ENCODE assay signal across 8 cellular contexts in the genomic region with DNA sequence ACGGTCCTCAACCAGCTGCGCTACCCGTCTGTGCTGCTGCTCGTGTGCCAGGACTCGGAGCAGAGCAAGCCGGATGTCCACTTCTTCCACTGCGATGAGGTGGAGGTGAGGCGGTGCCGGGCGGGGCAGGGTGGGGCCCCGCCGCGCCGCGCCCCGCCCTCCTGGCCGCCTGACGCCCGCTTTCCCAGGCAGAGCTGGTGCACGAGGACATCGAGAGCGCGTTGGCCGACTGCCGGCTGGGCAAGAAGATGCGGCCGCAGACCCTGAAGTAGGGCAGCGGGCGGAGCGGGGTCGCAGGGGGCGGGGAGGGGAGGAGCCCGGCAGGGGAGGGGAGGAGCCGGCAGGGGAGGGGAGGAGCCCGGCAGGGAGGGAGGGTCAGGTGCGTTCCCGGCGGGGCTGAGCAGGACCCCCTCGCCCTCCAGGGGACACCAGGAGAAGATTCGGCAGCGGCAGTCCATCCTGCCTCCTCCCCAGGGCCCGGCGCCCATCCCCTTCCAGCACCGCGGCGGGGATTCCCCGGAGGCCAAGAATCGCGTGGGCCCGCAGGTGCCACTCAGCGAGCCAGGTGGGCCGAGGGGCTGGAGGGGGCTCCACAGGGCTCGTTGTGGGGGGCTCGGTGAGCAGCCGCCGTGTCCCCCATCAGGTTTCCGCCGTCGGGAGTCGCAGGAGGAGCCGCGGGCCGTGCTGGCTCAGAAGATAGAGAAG. TPM values are rescaled to one million over a fixed set of nuclear protein-coding genes. Genes with fewer than 3 reads are reported as not detected.
DNase-seq lines count a peak whose midpoint lies in the region; ATAC-seq and TF ChIP-seq lines count a peak whose summit lies in the region.

No MANE protein-coding gene starts in this region.

- H3K27ac Mint-ChIP-seq in activated CD4-positive, alpha-beta memory T cell treated with anti-CD3 and anti-CD28 coated beads, Interleukin-2, amount 10 ng/mL, durations not matched to agents 7 days and 5 days = no peak overlapping the region

- H3K9me3 Mint-ChIP-seq in activated CD4-positive, alpha-beta memory T cell treated with anti-CD3 and anti-CD28 coated beads, Interleukin-2, amount 10 ng/mL, durations not matched to agents 7 days and 5 days = no peaks in the 10 kb centered on the region

- peaks cover 0 to 31% (median 16%) of the 10 kb centered on the region in 11 experiments; a peak in 18 of 22 replicates for H4K20me1 ChIP-seq in BLaER1 treated with 17β-estradiol and CSF1 and Interleukin-3, amounts not matched to agents 10 nM and 100 nM

- peaks cover 22% of the 10 kb centered on the region for H3K4me1 Mint-ChIP-seq in activated CD4-positive, alpha-beta memory T cell treated with anti-CD3 and anti-CD28 coated beads, Interleukin-2, amount 10 ng/mL, durations not matched to agents 7 days and 5 days

- peak overlapping the region; percentile 38 to 63 (median 50); a peak in 19 of 20 replicates for H3K4me3 ChIP-seq in BLaER1 treated with 17β-estradiol and CSF1 and Interleukin-3, amounts not matched to agents 10 nM and 100 nM
- H3K4me3 ChIP-seq in iPS-18a (ENCODE audit: low read length) (peak overlapping the region; percentile 2), tibial nerve (peak overlapping the region in 2 of 4 donors; percentile 34 to 41)

- DNase-seq in HT-29 (ENCODE audit: low spot score) (peak; percentile 85), tibial nerve (ENCODE audit: low spot score in 2 of 2) (no peak), omental fat pad (ENCODE audit: low spot score) (no peak)
- DNase-seq in activated CD4-positive, alpha-beta memory T cell treated with anti-CD3 and anti-CD28 coated beads, Interleukin-2, amount 10 ng/mL, durations not matched to agents 7 days and 5 days = peak; percentile 74

- no peaks in the 10 kb centered on the region for H3K36me3 ChIP-seq in BLaER1 treated with 17β-estradiol and CSF1 and Interleukin-3, amounts not matched to agents 10 nM and 100 nM
- H3K36me3 ChIP-seq in iPS-18a (ENCODE audit: control insufficient read depth, low read depth, low read length) (no peaks in the 10 kb centered on the region), tibial nerve (peaks cover 0 to 19% (median 0%) of the 10 kb centered on the region in 3 donors)

- peak overlapping the region in 4 of 11 experiments; percentile 27 to 51 (median 32); a peak in 7 of 22 replicates for H3K9ac ChIP-seq in BLaER1 treated with 17β-estradiol and CSF1 and Interleukin-3, amounts not matched to agents 10 nM and 100 nM
- no peak overlapping the region for H3K9ac ChIP-seq in iPS-18a (ENCODE audit: low read length)

- CTCF ChIA-PET in activated CD4-positive, alpha-beta memory T cell treated with anti-CD3 and anti-CD28 coated beads, Interleukin-2, amount 10 ng/mL, durations not matched to agents 7 days and 5 days (lab: Charles Lee) = interaction anchor here (0.6 to 4.2 kb wide), 3 partner anchors 24 to 200 kb away, joined by 3 to 34 read pairs (median 3); partner anchors contain the start of genes DEAF1 and TMEM80

- TF ChIP-seq POLR2A in GM18505 (IDR thresholded peaks at IDR 0.05; ENCODE audit: borderline replicate concordance, extremely low read depth, insufficient read depth, insufficient read length) (no peak), tibial nerve (IDR thresholded peaks at IDR 0.05) (no peak)

- H3K9me3 ChIP-seq in BLaER1 treated with 17β-estradiol and CSF1 and Interleukin-3, amounts not matched to agents 10 nM and 100 nM (replicated peaks in 1 of 11) = no peaks in the 10 kb centered on the region
- H3K9me3 ChIP-seq in iPS-18a (ENCODE audit: control insufficient read depth, low read depth, low read length) = no peaks in the 10 kb centered on the region
- H3K9me3 ChIP-seq in tibial nerve = no peaks in the 10 kb centered on the region

- peaks cover 32% of the 10 kb centered on the region for H3K27me3 Mint-ChIP-seq in activated CD4-positive, alpha-beta memory T cell treated with anti-CD3 and anti-CD28 coated beads, Interleukin-2, amount 10 ng/mL, durations not matched to agents 7 days and 5 days

- H3K27me3 ChIP-seq in BLaER1 treated with 17β-estradiol and CSF1 and Interleukin-3, amounts not matched to agents 10 nM and 100 nM = peaks cover 50 to 60% (median 56%) of the 10 kb centered on the region in 11 experiments
- peaks cover 38% of the 10 kb centered on the region for H3K27me3 ChIP-seq in iPS-18a (ENCODE audit: control insufficient read depth, insufficient read depth, low read length)
- peaks cover 0 to 39% of the 10 kb centered on the region in 2 donors for H3K27me3 ChIP-seq in tibial nerve

- no peak overlapping the region for H3K4me3 Mint-ChIP-seq in activated CD4-positive, alpha-beta memory T cell treated with anti-CD3 and anti-CD28 coated beads, Interleukin-2, amount 10 ng/mL, durations not matched to agents 7 days and 5 days

- H3K4me2 ChIP-seq in BLaER1 treated with 17β-estradiol and CSF1 and Interleukin-3, amounts not matched to agents 10 nM and 100 nM = peak overlapping the region; percentile 77 to 93 (median 88)

- ATAC-seq in GM18505 (IDR thresholded peaks at IDR 0.05; ENCODE audit: unreplicated experiment) (no peak), HG02610 (IDR thresholded peaks at IDR 0.05; ENCODE audit: unreplicated experiment) (no peak), omental fat pad (ENCODE audit: low FRiP score) (no peak)

- TF ChIP-seq EP300 in tibial nerve (IDR thresholded peaks at IDR 0.05) = no peak

- no peaks in the 10 kb centered on the region for H3K36me3 Mint-ChIP-seq in activated CD4-positive, alpha-beta memory T cell treated with anti-CD3 and anti-CD28 coated beads, Interleukin-2, amount 10 ng/mL, durations not matched to agents 7 days and 5 days (ENCODE audit: low read depth)

- 0 to 17% methylated on average over 4 to 37 of the region's 63 CpGs for WGBS in tibial nerve, 2 donors

- TF ChIP-seq CTCF in tibial nerve (IDR thresholded peaks at IDR 0.05) = no peak
- no peak for TF ChIP-seq CTCF in omental fat pad (IDR thresholded peaks at IDR 0.05)

- peaks cover 17 to 49% (median 34%) of the 10 kb centered on the region in 10 experiments for H3K4me1 ChIP-seq in BLaER1 treated with 17β-estradiol and CSF1 and Interleukin-3, amounts not matched to agents 10 nM and 100 nM
- H3K4me1 ChIP-seq in iPS-18a (ENCODE audit: control insufficient read depth, low read depth, low read length) = no peaks in the 10 kb centered on the region
- peaks cover 0 to 35% (median 23%) of the 10 kb centered on the region in 4 donors for H3K4me1 ChIP-seq in tibial nerve

- no peak overlapping the region for H3K27ac ChIP-seq in BLaER1 treated with 17β-estradiol and CSF1 and Interleukin-3, amounts not matched to agents 10 nM and 100 nM
- H3K27ac ChIP-seq in iPS-18a (ENCODE audit: low read length) = no peak overlapping the region
- peak overlapping the region in 2 of 4 donors; percentile 11 for H3K27ac ChIP-seq in tibial nerve

- POLR2A ChIA-PET in activated CD4-positive, alpha-beta memory T cell treated with anti-CD3 and anti-CD28 coated beads, Interleukin-2, amount 10 ng/mL, durations not matched to agents 7 days and 5 days (lab: Charles Lee) = interaction anchor here (0.9 to 3.2 kb wide), 3 partner anchors 25 to 214 kb away, joined by 3 to 22 read pairs (median 10); partner anchors contain the start of genes DEAF1, RNH1 and TMEM80

RNA-seq across cellular contexts. Expression of gene EPS8L2, which starts 14.8 kb away (rescaled TPM):
- 473 and 503 TPM in 2 replicates for total RNA-seq in HT-29 (2014; rRNA removed; shearing (Covaris generic))
- total RNA-seq in activated CD4-positive, alpha-beta memory T cell treated with anti-CD3 and anti-CD28 coated beads, Interleukin-2, amount 10 ng/mL, durations not matched to agents 7 days and 5 days = 10 to 100 TPM; 16.2 to 19.4 TPM
- total RNA-seq in tibial nerve = 10 to 100 TPM; 29.1 to 48.0 (median 32.7) TPM
- total RNA-seq in omental fat pad = 10 to 100 TPM; 14.1 to 27.6 (median 22.3) TPM

RNA-seq across cellular contexts. Expression of gene TMEM80, which starts 25.2 kb away (rescaled TPM):
- total RNA-seq in HT-29 (2014; rRNA removed; shearing (Covaris generic)) = 73.6 and 76.8 TPM in 2 replicates
- 10 to 100 TPM; 22.6 to 25.3 TPM for total RNA-seq in activated CD4-positive, alpha-beta memory T cell treated with anti-CD3 and anti-CD28 coated beads, Interleukin-2, amount 10 ng/mL, durations not matched to agents 7 days and 5 days
- 10 to 100 TPM; 15.3 to 43.9 (median 38.1) TPM for total RNA-seq in tibial nerve
- total RNA-seq in omental fat pad = 10 to 100 TPM; 16.9 to 31.5 (median 21.1) TPM

RNA-seq across cellular contexts. Expression of gene DEAF1, which starts 25.8 kb away (rescaled TPM):
- 77.8 and 139 TPM in 2 replicates for total RNA-seq in HT-29 (2014; rRNA removed; shearing (Covaris generic))
- total RNA-seq in activated CD4-positive, alpha-beta memory T cell treated with anti-CD3 and anti-CD28 coated beads, Interleukin-2, amount 10 ng/mL, durations not matched to agents 7 days and 5 days = 10 to 100 TPM; 33.0 to 34.2 TPM
- 10 to 100 TPM; 31.6 to 54.3 (median 41.2) TPM for total RNA-seq in tibial nerve
- total RNA-seq in omental fat pad = 10 to 100 TPM; 20.3 to 29.0 (median 23.0) TPM

RNA-seq across cellular contexts. Expression of gene TALDO1, which starts 26.5 kb away (rescaled TPM):
- 669 and 686 TPM in 2 replicates for total RNA-seq in HT-29 (2014; rRNA removed; shearing (Covaris generic))
- total RNA-seq in activated CD4-positive, alpha-beta memory T cell treated with anti-CD3 and anti-CD28 coated beads, Interleukin-2, amount 10 ng/mL, durations not matched to agents 7 days and 5 days = 100 to 1,000 TPM; 215 to 224 TPM
- total RNA-seq in tibial nerve = 100 to 1,000 TPM; 203 to 323 (median 241) TPM
- total RNA-seq in omental fat pad = 100 to 1,000 TPM; 183 to 295 (median 239) TPM

RNA-seq across cellular contexts. Expression of gene GATD1, which starts 56.5 kb away (rescaled TPM):
- total RNA-seq in HT-29 (2014; rRNA removed; shearing (Covaris generic)) = 128 and 132 TPM in 2 replicates
- total RNA-seq in activated CD4-positive, alpha-beta memory T cell treated with anti-CD3 and anti-CD28 coated beads, Interleukin-2, amount 10 ng/mL, durations not matched to agents 7 days and 5 days = 10 to 100 TPM; 48.6 to 52.9 TPM
- total RNA-seq in tibial nerve = 10 to 100 TPM; 22.1 to 41.4 (median 27.3) TPM
- total RNA-seq in omental fat pad = 10 to 100 TPM; 12.5 to 19.8 (median 15.1) TPM

Comparison
In these comparisons a context has a peak if more than half of its experiments do, and no peak if none do; other contexts are left out.
1. DNase-seq: peak in HT-29 (single experiment) and activated CD4-positive, alpha-beta memory T cell treated with anti-CD3 and anti-CD28 coated beads, Interleukin-2, amount 10 ng/mL, durations not matched to agents 7 days and 5 days (single experiment); none in tibial nerve (0 of 2) and omental fat pad (single experiment).